Comparison of ENCODE assay signal across 1 cellular context in the genomic region with DNA sequence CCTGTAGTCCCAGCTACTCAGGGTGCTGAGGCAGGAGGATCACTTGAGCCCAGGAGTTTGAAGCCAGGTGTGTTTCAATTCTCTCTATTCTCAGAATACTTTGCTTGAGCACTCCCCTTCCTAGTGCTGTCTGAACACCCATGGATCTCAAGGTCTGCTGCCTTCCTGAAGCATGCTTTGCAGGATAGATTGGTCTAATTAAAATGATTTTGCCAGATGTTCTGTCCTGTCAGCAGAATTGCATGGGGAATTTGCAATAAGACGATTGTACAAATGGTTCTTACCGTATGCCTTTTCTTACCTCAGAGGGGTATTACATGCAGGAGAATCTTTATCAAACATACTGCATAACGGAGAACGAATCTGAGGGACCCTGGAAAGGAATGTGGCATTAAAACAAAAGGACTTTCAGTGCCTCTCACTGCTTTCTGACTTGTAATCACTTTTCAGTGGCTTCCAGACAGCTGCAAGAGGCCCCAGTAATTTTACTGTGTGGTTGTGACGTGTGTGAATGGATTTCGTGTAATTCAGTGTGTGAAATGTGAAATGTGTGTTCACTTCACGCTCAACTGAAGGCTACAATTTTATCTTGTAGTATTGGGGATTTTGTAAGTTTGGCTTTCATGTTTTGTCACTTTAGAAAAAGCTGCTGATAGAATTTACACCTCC.
TF ChIP-seq lines count a peak whose summit lies in the region.

No MANE protein-coding gene starts in this region.

TF ChIP-seq in IMR-90, 13 proteins besides CTCF, POLR2A, EP300 and RAD21:
- TF ChIP-seq NFE2L2 (IDR thresholded peaks at IDR 0.05; ENCODE audit: low read depth, low read length): no peak
- TF ChIP-seq MAFK (IDR thresholded peaks at IDR 0.05; ENCODE audit: low read depth, low read length): peak; percentile 72
